23 cellular contexts compared by ENCODE assay signal in the genomic region with DNA sequence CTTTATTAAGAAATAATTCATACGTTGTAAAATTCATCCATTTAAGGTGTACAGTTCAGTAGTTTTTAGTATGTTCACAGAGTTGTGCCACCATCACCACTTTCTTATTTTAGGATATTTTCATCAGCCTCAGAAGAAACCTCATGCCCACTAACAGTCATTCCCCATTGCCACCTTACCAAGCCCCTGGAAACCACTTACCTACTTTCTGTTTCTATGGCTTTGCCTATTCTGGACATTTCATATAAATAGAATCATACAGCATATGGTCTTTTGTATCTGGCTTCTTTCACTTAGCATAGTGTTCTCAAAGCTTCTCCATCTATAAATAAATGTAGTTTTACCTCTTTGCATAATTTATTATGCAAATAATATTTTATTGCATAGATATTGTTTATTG.
"Had no signal": no experiment of that assay in that cellular context is flagged by ENCODE, and none has a peak within 500 bp of the region (broad histone marks: within the 10 kb centered on the region; RNA-seq: fewer than 3 reads in every experiment).

No MANE protein-coding gene starts in this region.

- H3K27me3 ChIP-seq: colonic mucosa, esophagus squamous epithelium, gastrocnemius medialis had no signal

- ATAC-seq: effector memory CD8-positive, alpha-beta T cell; esophagus mucosa; gastrocnemius medialis; heart right ventricle; left cardiac atrium; left lung; left ventricle myocardium superior; lower lobe of right lung; mucosa of descending colon had no signal

- H3K36me3 ChIP-seq: colonic mucosa, esophagus squamous epithelium, gastrocnemius medialis, heart right ventricle, left lung, lower lobe of right lung had no signal

- H3K9me3 ChIP-seq: colonic mucosa, esophagus squamous epithelium, gastrocnemius medialis, heart right ventricle, left lung, lower lobe of right lung, mucosa of descending colon had no signal

- DNase-seq: colonic mucosa; cortex of kidney; effector CD8-positive, alpha-beta T cell; effector memory CD8-positive, alpha-beta T cell; endodermal cell; erythroblast; esophagus squamous epithelium; foreskin fibroblast; foreskin melanocyte; gastrocnemius medialis; glutamatergic neuron; head of caudate nucleus; heart right ventricle; hippocampal formation; left cardiac atrium; left lung; left ventricle myocardium superior; lower lobe of right lung; mesenchymal stem cell; mucosa of descending colon; naive B cell had no signal

- H3K27ac ChIP-seq: colonic mucosa, epithelial cell of prostate, esophagus squamous epithelium, gastrocnemius medialis, heart right ventricle, left lung, lower lobe of right lung had no signal

- H3K4me3 ChIP-seq: colonic mucosa, esophagus squamous epithelium, gastrocnemius medialis, heart right ventricle, left lung, lower lobe of right lung, mucosa of descending colon had no signal

- H3K4me1 ChIP-seq: colonic mucosa, gastrocnemius medialis, heart right ventricle, left lung, lower lobe of right lung had no signal
